23 cellular contexts compared by ENCODE assay signal in the genomic region with DNA sequence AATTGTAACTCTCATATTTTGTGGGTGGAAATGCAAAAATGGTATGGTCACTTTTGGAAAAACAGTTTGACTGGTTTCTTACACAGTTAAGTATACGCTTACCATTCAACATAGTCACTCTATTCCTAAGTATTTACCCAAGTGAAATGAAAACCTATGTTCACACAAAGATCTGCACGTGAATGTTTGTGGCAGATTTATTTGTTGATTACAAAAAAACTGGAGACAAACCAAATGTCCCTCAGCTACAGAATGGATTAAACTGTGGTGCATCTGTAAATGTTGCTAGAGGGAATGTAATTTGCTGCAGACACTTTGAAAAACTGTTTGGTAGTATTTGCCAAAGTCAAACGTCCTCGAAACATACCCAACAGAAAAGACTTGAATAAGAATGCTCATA. TPM values are rescaled to one million over a fixed set of nuclear protein-coding genes. Genes with fewer than 3 reads are reported as not detected.
DNase-seq lines count a peak whose midpoint lies in the region; TF ChIP-seq lines count a peak whose summit lies in the region.
"Had no signal": no experiment of that assay in that cellular context is flagged by ENCODE, and none has a peak within 500 bp of the region (broad histone marks: within the 10 kb centered on the region; RNA-seq: fewer than 3 reads in every experiment).

No MANE protein-coding gene starts in this region.

- DNase-seq in MM.1S (no peak), adipocyte (ENCODE audit: low read depth) (no peak), endothelial cell (ENCODE audit: low spot score) (no peak), GM13976 (ENCODE audit: low spot score) (no peak)
- no peak for DNase-seq in activated CD4-positive, alpha-beta T cell treated with anti-CD3 and anti-CD28 coated beads for 48 hours
- DNase-seq: 8988T; ACHN; AML-193; BE2C; Calu3; CD4-positive, alpha-beta memory T cell; COR-L47; DMS53; DMS79 treated with DMSO at 0.1 percent for 48 hours; GF-D8; GOT3; HFFc6 had no signal

- H3K4me3 Mint-ChIP-seq in endothelial cell (ENCODE audit: unreplicated experiment), result no peak overlapping the region
- H3K4me3 Mint-ChIP-seq: CD4-positive, alpha-beta memory T cell had no signal

- H3K27me3 ChIP-seq in MM.1S (replicated peaks; ENCODE audit: insufficient read depth, low read length), result no peaks in the 10 kb centered on the region
- no peaks in the 10 kb centered on the region for H3K27me3 ChIP-seq in adipocyte (replicated peaks; ENCODE audit: control insufficient read depth, insufficient read depth, low read length)
- H3K27me3 ChIP-seq: BE2C; BLaER1 treated with 17β-estradiol and CSF1 and Interleukin-3, amounts not matched to agents 10 nM and 100 nM had no signal

- H3K9me3 Mint-ChIP-seq in endothelial cell (ENCODE audit: unreplicated experiment), result no peaks in the 10 kb centered on the region
- H3K9me3 Mint-ChIP-seq: CD4-positive, alpha-beta memory T cell; HFFc6 had no signal

- H3K4me1 ChIP-seq in MM.1S (ENCODE audit: low read length), result 0 out of 2 replicates have a peak, but pooled peaks cover 3% of the 10 kb centered on the region
- peaks cover 36% of the 10 kb centered on the region for H3K4me1 ChIP-seq in adipocyte (ENCODE audit: control insufficient read depth, insufficient read depth, low read length)
- H3K4me1 ChIP-seq: A549, BE2C, HAP-1 had no signal

- H3K9ac ChIP-seq in MM.1S (ENCODE audit: low read length) (no peak overlapping the region), adipocyte (ENCODE audit: low read length) (peak overlapping the region; percentile 24)
- H3K9ac ChIP-seq: BLaER1 treated with 17β-estradiol and CSF1 and Interleukin-3, amounts not matched to agents 10 nM and 100 nM had no signal

- H3K36me3 ChIP-seq in MM.1S (replicated peaks; ENCODE audit: insufficient read depth, low read length) (no peaks in the 10 kb centered on the region), adipocyte (ENCODE audit: control insufficient read depth, insufficient read depth, low read length, severe bottlenecking) (no peaks in the 10 kb centered on the region)
- H3K36me3 ChIP-seq: BE2C; BLaER1 treated with 17β-estradiol and CSF1 and Interleukin-3, amounts not matched to agents 10 nM and 100 nM; HAP-1 had no signal

- H3K4me3 ChIP-seq in MM.1S (ENCODE audit: low read length) (no peak overlapping the region), adipocyte (ENCODE audit: low read length) (no peak overlapping the region)
- H3K4me3 ChIP-seq: BLaER1 treated with 17β-estradiol and CSF1 and Interleukin-3, amounts not matched to agents 10 nM and 100 nM; HAP-1 had no signal

- peaks cover 5% of the 10 kb centered on the region for H3K27me3 Mint-ChIP-seq in endothelial cell (ENCODE audit: unreplicated experiment)

- in situ Hi-C loops in GM13976 (cut with MboI; ENCODE audit: low sequenced_read_pairs, unreplicated experiment), result no loop called here

- TF ChIP-seq CTCF in C4-2B (conservative IDR thresholded peaks at IDR 0.05), result no peak
- TF ChIP-seq CTCF in MM.1S (IDR thresholded peaks at IDR 0.05; ENCODE audit: low read length), result no peak
- TF ChIP-seq CTCF in endothelial cell (IDR thresholded peaks at IDR 0.05; ENCODE audit: unreplicated experiment), result no peak
- TF ChIP-seq CTCF in GM13976 (IDR thresholded peaks at IDR 0.05; ENCODE audit: borderline replicate concordance, control extremely low read depth, extremely low read depth, insufficient read depth, missing control alignments), result no peak

- no peaks in the 10 kb centered on the region for H4K20me1 ChIP-seq in MM.1S (ENCODE audit: insufficient read depth, low read length)
- H4K20me1 ChIP-seq: BLaER1 treated with 17β-estradiol and CSF1 and Interleukin-3, amounts not matched to agents 10 nM and 100 nM had no signal

- H3K9me2 ChIP-seq in MM.1S (replicated peaks; ENCODE audit: insufficient read depth, low read length), result no peaks in the 10 kb centered on the region

- H3K4me1 Mint-ChIP-seq in endothelial cell (ENCODE audit: unreplicated experiment), result peaks cover under 1% of the 10 kb centered on the region
- H3K4me1 Mint-ChIP-seq: CD4-positive, alpha-beta memory T cell had no signal

- H3F3A ChIP-seq in MM.1S (ENCODE audit: insufficient read depth, low read length), result no peaks in the 10 kb centered on the region

- H2AFZ ChIP-seq in MM.1S (ENCODE audit: low read length), result no peak overlapping the region

- H3K9me3 ChIP-seq in MM.1S (replicated peaks; ENCODE audit: insufficient read depth, low read length) (no peaks in the 10 kb centered on the region), adipocyte (ENCODE audit: control insufficient read depth, low read length) (no peaks in the 10 kb centered on the region)
- H3K9me3 ChIP-seq: A549; BE2C; BLaER1 treated with 17β-estradiol and CSF1 and Interleukin-3, amounts not matched to agents 10 nM and 100 nM; HAP-1 had no signal

- no peaks in the 10 kb centered on the region for H3K79me2 ChIP-seq in MM.1S (ENCODE audit: low read length)

- H3K27ac Mint-ChIP-seq in endothelial cell (ENCODE audit: unreplicated experiment), result no peak overlapping the region
- H3K27ac Mint-ChIP-seq: CD4-positive, alpha-beta memory T cell; HFFc6 had no signal

- no peaks in the 10 kb centered on the region for H3K36me3 Mint-ChIP-seq in endothelial cell (ENCODE audit: low read depth, unreplicated experiment)
- H3K36me3 Mint-ChIP-seq: CD4-positive, alpha-beta memory T cell had no signal

- H3K27ac ChIP-seq in C4-2B (peak overlapping the region; percentile 50), MM.1S (ENCODE audit: low read length) (no peak overlapping the region)
- H3K27ac ChIP-seq: A549; BLaER1 treated with 17β-estradiol and CSF1 and Interleukin-3, amounts not matched to agents 10 nM and 100 nM had no signal

- peak overlapping the region; percentile 88; the same call in 1 of the 2 replicates for H3K4me2 ChIP-seq in MM.1S (ENCODE audit: low read depth, low read length)
- H3K4me2 ChIP-seq: BLaER1 treated with 17β-estradiol and CSF1 and Interleukin-3, amounts not matched to agents 10 nM and 100 nM had no signal

RNA-seq across cellular contexts. Expression of gene ACKR2, which starts 29.3 kb away (rescaled TPM):
- 3.8 TPM for total RNA-seq in endothelial cell (ENCODE audit: unreplicated experiment)
- total RNA-seq: G401 had no signal

RNA-seq across cellular contexts. Expression of gene HIGD1A, which starts 34.3 kb away (rescaled TPM):
- total RNA-seq in endothelial cell (ENCODE audit: unreplicated experiment), result 60.7 TPM

RNA-seq across cellular contexts. Expression of gene CYP8B1, which starts 37.1 kb away (rescaled TPM):
- total RNA-seq in endothelial cell (ENCODE audit: unreplicated experiment), result not detected
- total RNA-seq: Calu3; CD4-positive, alpha-beta memory T cell; Daoy; G401; HFFc6 had no signal
